ENCODE assay signal across 17 cellular contexts in genomic region chr14:104974665-104975390, GRCh38. TPM values are rescaled to one million over a fixed set of nuclear protein-coding genes. Genes with fewer than 3 reads are reported as not detected.
A peak's percentile ranks its signal among the peaks of the same experiment; 100 is the strongest.
DNase-seq lines count a peak whose midpoint lies in the region; ATAC-seq and TF ChIP-seq lines count a peak whose summit lies in the region.
"Had no signal": no experiment of that assay in that cellular context is flagged by ENCODE, and none has a peak within 500 bp of the region (broad histone marks: within the 10 kb centered on the region; RNA-seq: fewer than 3 reads in every experiment).

No MANE protein-coding gene starts in this region.

- intact Hi-C loops in PC-3 (cut with micrococcal nuclease), result loop anchor here (5.0 kb wide), 1 partner anchor 43 kb away; no protein-coding TSS in a partner anchor

- H3K4me3 Mint-ChIP-seq in endodermal cell, result no peak overlapping the region
- H3K4me3 Mint-ChIP-seq: activated CD4-positive, alpha-beta T cell treated with anti-CD3 and anti-CD28 coated beads for 36 hours; activated naive CD8-positive, alpha-beta T cell; central memory CD8-positive, alpha-beta T cell; H9 had no signal

- peak overlapping the region; percentile 80 for H2AK5ac ChIP-seq in mesenchymal stem cell (ENCODE audit: low read length, severe bottlenecking)

- 93 to 94% methylated on average over 7 to 14 of the region's 14 CpGs for WGBS in endodermal cell (ENCODE audit: insufficient coverage in 1 of 2, insufficient read length in 1 of 2), 2 experiments
- WGBS in mesenchymal stem cell, result 98% methylated on average over 14 of the region's 14 CpGs
- WGBS in tibial nerve, 2 donors, result 87 to 93% methylated on average over 6 to 11 of the region's 14 CpGs

- peaks cover 36% of the 10 kb centered on the region for H3K27me3 Mint-ChIP-seq in endodermal cell (ENCODE audit: insufficient read depth)

- peak overlapping the region; percentile 57 to 83 for H2BK12ac ChIP-seq in mesenchymal stem cell (ENCODE audit: low read length in 2 of 2)

- no peak overlapping the region for H3K27ac Mint-ChIP-seq in endodermal cell
- H3K27ac Mint-ChIP-seq: activated CD4-positive, alpha-beta T cell treated with anti-CD3 and anti-CD28 coated beads for 36 hours; activated naive CD8-positive, alpha-beta T cell; H9 had no signal

- ATAC-seq in PC-3, result no peak
- no peak for ATAC-seq in GM18498 (IDR thresholded peaks at IDR 0.05; ENCODE audit: unreplicated experiment)
- ATAC-seq: activated CD4-positive, alpha-beta T cell treated with anti-CD3 and anti-CD28 coated beads for 36 hours had no signal

- H3K36me3 Mint-ChIP-seq in endodermal cell (ENCODE audit: low read depth), result no peaks in the 10 kb centered on the region
- H3K36me3 Mint-ChIP-seq: activated naive CD8-positive, alpha-beta T cell; naive B cell had no signal

- H4K91ac ChIP-seq in mesenchymal stem cell (ENCODE audit: low read length), result peak overlapping the region; percentile 86

- H3K9me3 ChIP-seq in PC-3 (ENCODE audit: low read length) (no peaks in the 10 kb centered on the region), endodermal cell (ENCODE audit: control insufficient read depth, low read length) (no peaks in the 10 kb centered on the region), mesenchymal stem cell (ENCODE audit: control insufficient read depth, low read length) (no peaks in the 10 kb centered on the region), tibial nerve (no peaks in the 10 kb centered on the region)

- CTCF ChIA-PET in PC-3 (lab: Charles Lee), result interaction anchor here (0.5 to 1.0 kb wide), 2 partner anchors 51 to 53 kb away, joined by 3 read pairs; no protein-coding TSS in a partner anchor

- no peaks in the 10 kb centered on the region for H4K20me1 ChIP-seq in PC-3 (ENCODE audit: low read length)

- H3K27me3 ChIP-seq in PC-3 (ENCODE audit: low read length) (no peaks in the 10 kb centered on the region), endodermal cell (ENCODE audit: control insufficient read depth, insufficient read depth, low read length, poor library complexity, severe bottlenecking) (peaks cover 31% of the 10 kb centered on the region), mesenchymal stem cell (ENCODE audit: control insufficient read depth in 1 of 2, insufficient read depth in 1 of 2, low read length in 2 of 2) (no peaks in the 10 kb centered on the region), tibial nerve (peaks cover 0 to 20% of the 10 kb centered on the region in 2 donors)

- H3K23ac ChIP-seq in mesenchymal stem cell (ENCODE audit: low read length in 2 of 2), result no peak overlapping the region

- H3K4me1 Mint-ChIP-seq in endodermal cell, result peaks cover 3% of the 10 kb centered on the region

- H3K36me3 ChIP-seq in PC-3 (ENCODE audit: low read depth, low read length) (no peaks in the 10 kb centered on the region), endodermal cell (ENCODE audit: control insufficient read depth, insufficient read depth, low read length) (no peaks in the 10 kb centered on the region), mesenchymal stem cell (ENCODE audit: control insufficient read depth in 1 of 2, insufficient read depth in 2 of 2, low read depth in 1 of 2, low read length in 2 of 2) (peaks cover 0 to 5% of the 10 kb centered on the region in 2 experiments), tibial nerve (no peaks in the 10 kb centered on the region)

- POLR2A ChIA-PET in PC-3 (lab: Charles Lee; ENCODE audit: unreplicated experiment), result no interaction called here

- H3K27ac ChIP-seq in PC-3 (ENCODE audit: low read length) (peak overlapping the region; percentile 92), endodermal cell (ENCODE audit: low read depth, low read length) (no peak overlapping the region), mesenchymal stem cell (ENCODE audit: low read length, poor library complexity, severe bottlenecking) (peak overlapping the region; percentile 86), tibial nerve (peak overlapping the region; percentile 30 to 94 (median 82))

- no peak overlapping the region for H2BK5ac ChIP-seq in mesenchymal stem cell (ENCODE audit: low read depth, low read length, poor library complexity, severe bottlenecking)

- peak overlapping the region in 1 of 2 experiments; percentile 83 for H3K18ac ChIP-seq in mesenchymal stem cell (ENCODE audit: low read depth in 1 of 2, low read length in 2 of 2)

- H3K79me2 ChIP-seq in PC-3 (ENCODE audit: low read length), result peaks cover 40% of the 10 kb centered on the region

- H3K9me2 ChIP-seq in PC-3 (replicated peaks; ENCODE audit: low read length), result no peaks in the 10 kb centered on the region

- no peak overlapping the region for H3K4me3 ChIP-seq in PC-3 (ENCODE audit: low read length)
- H3K4me3 ChIP-seq in endodermal cell (ENCODE audit: low read length), result no peak overlapping the region
- no peak overlapping the region for H3K4me3 ChIP-seq in mesenchymal stem cell (ENCODE audit: insufficient read depth in 1 of 2, low read depth in 1 of 2, low read length in 2 of 2)
- no peak overlapping the region for H3K4me3 ChIP-seq in tibial nerve

- DNase-seq in PC-3, result no peak
- peak; percentile 45 for DNase-seq in endodermal cell
- DNase-seq in mesenchymal stem cell, result no peak
- DNase-seq in tibial nerve (ENCODE audit: low spot score in 2 of 2), result no peak
- DNase-seq in HCEC 1CT, result no peak
- no peak for DNase-seq in GM19238 (ENCODE audit: insufficient read length, low spot score)
- DNase-seq: C1 segment of cervical spinal cord, DMS79, naive B cell, NCI-H2171, SHP77 treated with DMSO at 0.1 percent for 48 hours, T1000 had no signal

- TF ChIP-seq EP300 in tibial nerve (IDR thresholded peaks at IDR 0.05), result no peak

- no peak for TF ChIP-seq POLR2A in tibial nerve (IDR thresholded peaks at IDR 0.05)

- H3F3A ChIP-seq in PC-3 (ENCODE audit: low read length, unreplicated experiment), result no peaks in the 10 kb centered on the region

- peak overlapping the region; percentile 70; the same call in 1 of the 2 replicates for H3K4me2 ChIP-seq in PC-3 (ENCODE audit: low read length)
- no peak overlapping the region for H3K4me2 ChIP-seq in mesenchymal stem cell (ENCODE audit: low read length, poor library complexity, severe bottlenecking)

- H3K4ac ChIP-seq in mesenchymal stem cell (ENCODE audit: low read depth in 1 of 2, low read length in 2 of 2), result peak overlapping the region; percentile 58 to 63

- H3K79me1 ChIP-seq in mesenchymal stem cell (replicated peaks; ENCODE audit: low read length, poor library complexity, severe bottlenecking), result peaks cover 17% of the 10 kb centered on the region

- H3K9ac ChIP-seq in PC-3 (ENCODE audit: low read length) (0 out of 2 replicates have a peak overlapping the region, but pooled peaks have one; percentile 23), endodermal cell (ENCODE audit: extremely low read depth, low read length, poor library complexity, severe bottlenecking) (no peak overlapping the region), mesenchymal stem cell (ENCODE audit: low read length) (peak overlapping the region; percentile 91)

- no TSS peak for BruUV-seq in PC-3 (replicated peaks; lab: Mats Ljungman, UMichigan)

- H3K14ac ChIP-seq in mesenchymal stem cell (ENCODE audit: low read length in 2 of 2), result no peak overlapping the region

- H2BK15ac ChIP-seq in mesenchymal stem cell (ENCODE audit: low read depth, poor library complexity, severe bottlenecking), result peak overlapping the region; percentile 28

- H2AFZ ChIP-seq in PC-3 (ENCODE audit: low read length), result no peak overlapping the region
- H2AFZ ChIP-seq in mesenchymal stem cell (ENCODE audit: low read depth, low read length), result no peak overlapping the region

- H4K8ac ChIP-seq in mesenchymal stem cell (ENCODE audit: low read length), result peak overlapping the region; percentile 31

- no peak overlapping the region for H2BK120ac ChIP-seq in mesenchymal stem cell (ENCODE audit: low read depth, low read length)

- H3K4me1 ChIP-seq in PC-3 (ENCODE audit: insufficient read depth, low read length) (peaks cover 80% of the 10 kb centered on the region), endodermal cell (ENCODE audit: control insufficient read depth, insufficient read depth, low read length) (no peaks in the 10 kb centered on the region), mesenchymal stem cell (ENCODE audit: control insufficient read depth, insufficient read depth, low read depth, low read length) (peaks cover 92% of the 10 kb centered on the region), tibial nerve (peaks cover 0 to 82% (median 41%) of the 10 kb centered on the region in 4 donors)

- H3K9me3 Mint-ChIP-seq in endodermal cell, result no peaks in the 10 kb centered on the region
- H3K9me3 Mint-ChIP-seq: central memory CD8-positive, alpha-beta T cell; H9; naive B cell had no signal

- TF ChIP-seq CTCF in PC-3 (conservative IDR thresholded peaks at IDR 0.05; ENCODE audit: low read depth, low read length) (no peak), endodermal cell (conservative IDR thresholded peaks at IDR 0.05) (no peak), tibial nerve (IDR thresholded peaks at IDR 0.05) (no peak)

RNA-seq across cellular contexts. Expression of gene AHNAK2, which starts 3.3 kb away (rescaled TPM):
- total RNA-seq in PC-3 (2014; rRNA removed) (25.0 and 31.1 TPM in 2 replicates), endodermal cell (1 to 10 TPM in 1 of 2 donors, under 1 TPM in 1; 0.93 to 2.2 TPM), tibial nerve (100 to 1,000 TPM in 3 of 4 donors, 10 to 100 TPM in 1; 31.2 to 152 (median 118) TPM)
- 3.5 TPM for polyA plus RNA-seq in endodermal cell (2013, experiment 1 of 2)
- polyA plus RNA-seq in endodermal cell (2013, experiment 2 of 2), result 3.0 TPM
- polyA plus RNA-seq in mesenchymal stem cell (2013, experiment 1 of 2), result 21.6 TPM
- polyA plus RNA-seq in mesenchymal stem cell (2013, experiment 2 of 2), result 19.4 TPM

RNA-seq across cellular contexts. Expression of gene CLBA1, which starts 10.8 kb away (rescaled TPM):
- 19.2 and 27.5 TPM in 2 replicates for total RNA-seq in PC-3 (2014; rRNA removed)
- total RNA-seq in endodermal cell, result 10 to 100 TPM; 11.2 to 12.5 TPM
- 9.8 TPM for polyA plus RNA-seq in endodermal cell (2013, experiment 1 of 2)
- 9.0 TPM for polyA plus RNA-seq in endodermal cell (2013, experiment 2 of 2)
- polyA plus RNA-seq in mesenchymal stem cell (2013, experiment 1 of 2), result 5.1 TPM
- 5.4 TPM for polyA plus RNA-seq in mesenchymal stem cell (2013, experiment 2 of 2)
- total RNA-seq in tibial nerve, result 10 to 100 TPM; 10.1 to 21.0 (median 12.8) TPM

RNA-seq across cellular contexts. Expression of gene CDCA4, which starts 46.1 kb away (rescaled TPM):
- total RNA-seq in PC-3 (2014; rRNA removed) (113 and 133 TPM in 2 replicates), endodermal cell (10 to 100 TPM; 46.6 to 65.1 TPM), tibial nerve (1 to 10 TPM; 5.7 to 8.5 (median 6.7) TPM)
- 52.4 TPM for polyA plus RNA-seq in endodermal cell (2013, experiment 1 of 2)
- polyA plus RNA-seq in endodermal cell (2013, experiment 2 of 2), result 53.2 TPM
- polyA plus RNA-seq in mesenchymal stem cell (2013, experiment 1 of 2), result 8.8 TPM
- 8.9 TPM for polyA plus RNA-seq in mesenchymal stem cell (2013, experiment 2 of 2)

RNA-seq across cellular contexts. Expression of gene PLD4, which starts 50.1 kb away (rescaled TPM):
- 0.04 TPM in 1 of 2 replicates, not detected in the other for total RNA-seq in PC-3 (2014; rRNA removed)
- not detected for total RNA-seq in endodermal cell
- polyA plus RNA-seq in endodermal cell (2013, experiment 1 of 2), result 0.04 TPM
- not detected for polyA plus RNA-seq in endodermal cell (2013, experiment 2 of 2)
- polyA plus RNA-seq in mesenchymal stem cell (2013, experiment 1 of 2), result 0.01 TPM
- not detected for polyA plus RNA-seq in mesenchymal stem cell (2013, experiment 2 of 2)
- total RNA-seq in tibial nerve, result 1 to 10 TPM in 1 of 4 donors, not detected in 3; 2.4 TPM
- total RNA-seq: activated CD4-positive, alpha-beta T cell treated with anti-CD3 and anti-CD28 coated beads for 36 hours; H9 had no signal

Comparison
In these comparisons a context has a peak if more than half of its experiments do, and no peak if none do; other contexts are left out.
1. RNA of gene CDCA4, which starts 46.1 kb away (total RNA-seq): 113 to 133 TPM in PC-3 and 46.6 to 65.1 TPM in endodermal cell; 5.7 to 8.5 TPM in tibial nerve; every median in the first group is over 4 times any median in the second.